In genomic region chr20:37090357-37090871, GRCh38 we compare ENCODE assay signal across 2 cellular contexts.
TF ChIP-seq lines count a peak whose summit lies in the region.

No MANE protein-coding gene starts in this region.

TF ChIP-seq in HepG2, 621 proteins besides CTCF, POLR2A, EP300 and RAD21:
- peak; percentile 20; the same call in 1 of the 2 replicates for TF ChIP-seq CEBPG (CRISPR knock-in tag; IDR thresholded peaks at IDR 0.05)
- TF ChIP-seq SMARCE1 (IDR thresholded peaks at IDR 0.05; ENCODE audit: borderline replicate concordance), result no peak
- TF ChIP-seq CEBPB (IDR thresholded peaks at IDR 0.05; ENCODE audit: borderline replicate concordance, low read depth, low read length), result peak; percentile 70; the same call in 1 of the 2 replicates

TF ChIP-seq in K562, 482 proteins besides CTCF, POLR2A, EP300 and RAD21:
- TF ChIP-seq CEBPB (tag; IDR thresholded peaks at IDR 0.05) (peak; percentile 77), ZNF707 (CRISPR knock-in tag; conservative IDR thresholded peaks at IDR 0.05) (no peak), CEBPG (CRISPR knock-in tag; IDR thresholded peaks at IDR 0.05) (no peak), CEBPG (tag; conservative IDR thresholded peaks at IDR 0.05 in 1 of 2, IDR thresholded peaks at IDR 0.05 in 1 of 2) (peak; percentile 46 to 79; a peak in 3 of 4 replicates), ESRRB (CRISPR knock-in tag; IDR thresholded peaks at IDR 0.05; ENCODE audit: borderline replicate concordance) (no peak), GABPA (tag; conservative IDR thresholded peaks at IDR 0.05; ENCODE audit: low read depth) (no peak), TCF3 (CRISPR knock-in tag; IDR thresholded peaks at IDR 0.05) (no peak), HNRNPL (IDR thresholded peaks at IDR 0.05; ENCODE audit: low read depth, low read length) (no peak), FOSL1 (tag; conservative IDR thresholded peaks at IDR 0.05) (no peak), SREBF2 (CRISPR knock-in tag; IDR thresholded peaks at IDR 0.05) (no peak), ZNF280A (IDR thresholded peaks at IDR 0.05; ENCODE audit: low read depth, partially characterized antibody) (no peak), ZNF232 (CRISPR knock-in tag; IDR thresholded peaks at IDR 0.05) (no peak)
TF ChIP-seq in K562: peak in this region for 2.
